1 cellular context compared by ENCODE assay signal in genomic region chr5:133460172-133460758, GRCh38.
TF ChIP-seq lines count a peak whose summit lies in the region.

No MANE protein-coding gene starts in this region.

TF ChIP-seq in WTC11, 78 proteins besides CTCF, POLR2A, EP300 and RAD21 (continued from another document):
- TF ChIP-seq, protein P1, sequence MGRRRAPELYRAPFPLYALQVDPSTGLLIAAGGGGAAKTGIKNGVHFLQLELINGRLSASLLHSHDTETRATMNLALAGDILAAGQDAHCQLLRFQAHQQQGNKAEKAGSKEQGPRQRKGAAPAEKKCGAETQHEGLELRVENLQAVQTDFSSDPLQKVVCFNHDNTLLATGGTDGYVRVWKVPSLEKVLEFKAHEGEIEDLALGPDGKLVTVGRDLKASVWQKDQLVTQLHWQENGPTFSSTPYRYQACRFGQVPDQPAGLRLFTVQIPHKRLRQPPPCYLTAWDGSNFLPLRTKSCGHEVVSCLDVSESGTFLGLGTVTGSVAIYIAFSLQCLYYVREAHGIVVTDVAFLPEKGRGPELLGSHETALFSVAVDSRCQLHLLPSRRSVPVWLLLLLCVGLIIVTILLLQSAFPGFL (CRISPR knock-in tag; IDR thresholded peaks at IDR 0.05; ENCODE audit: borderline replicate concordance), result no peak
- TF ChIP-seq, protein P2, sequence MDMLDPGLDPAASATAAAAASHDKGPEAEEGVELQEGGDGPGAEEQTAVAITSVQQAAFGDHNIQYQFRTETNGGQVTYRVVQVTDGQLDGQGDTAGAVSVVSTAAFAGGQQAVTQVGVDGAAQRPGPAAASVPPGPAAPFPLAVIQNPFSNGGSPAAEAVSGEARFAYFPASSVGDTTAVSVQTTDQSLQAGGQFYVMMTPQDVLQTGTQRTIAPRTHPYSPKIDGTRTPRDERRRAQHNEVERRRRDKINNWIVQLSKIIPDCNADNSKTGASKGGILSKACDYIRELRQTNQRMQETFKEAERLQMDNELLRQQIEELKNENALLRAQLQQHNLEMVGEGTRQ (CRISPR knock-in tag; IDR thresholded peaks at IDR 0.05), result no peak
- TF ChIP-seq MXD4 (CRISPR knock-in tag; IDR thresholded peaks at IDR 0.05; ENCODE audit: borderline replicate concordance), result no peak
- TF ChIP-seq, protein P3, sequence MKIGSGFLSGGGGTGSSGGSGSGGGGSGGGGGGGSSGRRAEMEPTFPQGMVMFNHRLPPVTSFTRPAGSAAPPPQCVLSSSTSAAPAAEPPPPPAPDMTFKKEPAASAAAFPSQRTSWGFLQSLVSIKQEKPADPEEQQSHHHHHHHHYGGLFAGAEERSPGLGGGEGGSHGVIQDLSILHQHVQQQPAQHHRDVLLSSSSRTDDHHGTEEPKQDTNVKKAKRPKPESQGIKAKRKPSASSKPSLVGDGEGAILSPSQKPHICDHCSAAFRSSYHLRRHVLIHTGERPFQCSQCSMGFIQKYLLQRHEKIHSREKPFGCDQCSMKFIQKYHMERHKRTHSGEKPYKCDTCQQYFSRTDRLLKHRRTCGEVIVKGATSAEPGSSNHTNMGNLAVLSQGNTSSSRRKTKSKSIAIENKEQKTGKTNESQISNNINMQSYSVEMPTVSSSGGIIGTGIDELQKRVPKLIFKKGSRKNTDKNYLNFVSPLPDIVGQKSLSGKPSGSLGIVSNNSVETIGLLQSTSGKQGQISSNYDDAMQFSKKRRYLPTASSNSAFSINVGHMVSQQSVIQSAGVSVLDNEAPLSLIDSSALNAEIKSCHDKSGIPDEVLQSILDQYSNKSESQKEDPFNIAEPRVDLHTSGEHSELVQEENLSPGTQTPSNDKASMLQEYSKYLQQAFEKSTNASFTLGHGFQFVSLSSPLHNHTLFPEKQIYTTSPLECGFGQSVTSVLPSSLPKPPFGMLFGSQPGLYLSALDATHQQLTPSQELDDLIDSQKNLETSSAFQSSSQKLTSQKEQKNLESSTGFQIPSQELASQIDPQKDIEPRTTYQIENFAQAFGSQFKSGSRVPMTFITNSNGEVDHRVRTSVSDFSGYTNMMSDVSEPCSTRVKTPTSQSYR (CRISPR knock-in tag; IDR thresholded peaks at IDR 0.05), result no peak
